ENCODE assay signal across 11 cellular contexts in the genomic region with DNA sequence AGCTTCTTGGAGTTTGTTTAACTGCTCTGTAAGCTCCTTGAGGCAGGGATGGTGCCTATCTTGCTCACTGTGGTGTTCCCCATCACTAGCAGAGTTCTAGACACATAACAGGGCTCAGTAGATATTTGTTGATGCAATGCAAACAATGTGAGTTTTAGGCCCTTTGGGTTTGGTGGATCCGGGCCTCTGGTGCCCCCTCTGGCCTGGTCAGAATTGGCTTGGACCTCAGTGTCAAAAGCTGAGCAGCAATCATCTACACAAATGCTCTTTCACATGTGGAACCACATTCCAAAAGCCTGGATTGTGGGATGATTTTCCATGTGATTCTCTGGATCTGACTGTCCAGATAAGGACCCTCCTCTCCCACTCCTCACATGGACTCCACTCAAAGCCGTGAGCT. TPM values are rescaled to one million over a fixed set of nuclear protein-coding genes. Genes with fewer than 3 reads are reported as not detected.
DNase-seq lines count a peak whose midpoint lies in the region; ATAC-seq and TF ChIP-seq lines count a peak whose summit lies in the region.
"Had no signal": no experiment of that assay in that cellular context is flagged by ENCODE, and none has a peak within 500 bp of the region (broad histone marks: within the 10 kb centered on the region; RNA-seq: fewer than 3 reads in every experiment).

No MANE protein-coding gene starts in this region.

- peaks cover 49% of the 10 kb centered on the region for H3K4me1 Mint-ChIP-seq in dendritic cell treated with granulocyte-macrophage colony-stimulating factor and Interleukin-4, amounts not matched to agents 40 ng/mL and 50 ng/mL, for 4 days (ENCODE audit: low read depth)

- no peaks in the 10 kb centered on the region for H3K4me1 ChIP-seq in Loucy (ENCODE audit: insufficient read depth, low read length, poor library complexity, severe bottlenecking)
- peaks cover 22% of the 10 kb centered on the region for H3K4me1 ChIP-seq in smooth muscle cell (ENCODE audit: low read depth)
- H3K4me1 ChIP-seq in ovary (ENCODE audit: insufficient read depth) = peaks cover 10% of the 10 kb centered on the region

- DNase-seq in DMS53 (lab: John Stamatoyannopoulos, UW) (peak; percentile 16), DMS53 treated with DMSO at 0.1 percent for 48 hours (lab: John Stamatoyannopoulos, UW; ENCODE audit: unreplicated experiment) (no peak), smooth muscle cell (lab: John Stamatoyannopoulos, UW; ENCODE audit: unreplicated experiment) (no peak), ovary (no peak), caudate nucleus (lab: John Stamatoyannopoulos, UW) (no peak)
- DNase-seq: foreskin melanocyte, NCI-H510A treated with DMSO at 0.1 percent for 48 hours, retina had no signal

- H3K27ac ChIP-seq in smooth muscle cell (ENCODE audit: low read depth) (peak overlapping the region; percentile 66), ovary (no peak overlapping the region), caudate nucleus (ENCODE audit: low read depth, low read length) (no peak overlapping the region)

- ATAC-seq in HG03442 (IDR thresholded peaks at IDR 0.05; ENCODE audit: unreplicated experiment) = no peak

- H3K36me3 ChIP-seq in Loucy (ENCODE audit: insufficient read depth, low read length) (no peaks in the 10 kb centered on the region), smooth muscle cell (ENCODE audit: low read depth) (no peaks in the 10 kb centered on the region), ovary (no peaks in the 10 kb centered on the region)

- 70% methylated on average over 2 of the region's 2 CpGs for WGBS in smooth muscle cell (ENCODE audit: low lambda C conversion rate)
- WGBS in ovary, 3 donors = 74 to 98% (median 92%) methylated on average over 2 of the region's 2 CpGs

- intact Hi-C loops in dendritic cell treated with granulocyte-macrophage colony-stimulating factor and Interleukin-4, amounts not matched to agents 40 ng/mL and 50 ng/mL, for 4 days (cut with micrococcal nuclease) = loop anchor here (5.0 kb wide), 1 partner anchor 53 kb away; the partner anchor contains the start of gene BCAR3
- intact Hi-C loops in ovary (cut with DNase I) = no loop called here

- TF ChIP-seq POLR2A in ovary (IDR thresholded peaks at IDR 0.05) = no peak

- H3K4me3 Mint-ChIP-seq in dendritic cell treated with granulocyte-macrophage colony-stimulating factor and Interleukin-4, amounts not matched to agents 40 ng/mL and 50 ng/mL, for 4 days = no peak overlapping the region

- H3K27ac Mint-ChIP-seq in dendritic cell treated with granulocyte-macrophage colony-stimulating factor and Interleukin-4, amounts not matched to agents 40 ng/mL and 50 ng/mL, for 4 days = peak overlapping the region; percentile 39

- H2AFZ ChIP-seq in Loucy (ENCODE audit: low read length) (no peak overlapping the region), smooth muscle cell (ENCODE audit: low read depth) (no peak overlapping the region)

- H3K79me2 ChIP-seq in Loucy (ENCODE audit: insufficient read depth, low read length) (no peaks in the 10 kb centered on the region), smooth muscle cell (ENCODE audit: low read depth) (no peaks in the 10 kb centered on the region)

- H3K27me3 Mint-ChIP-seq in dendritic cell treated with granulocyte-macrophage colony-stimulating factor and Interleukin-4, amounts not matched to agents 40 ng/mL and 50 ng/mL, for 4 days = peaks cover 2% of the 10 kb centered on the region

- H3K4me3 ChIP-seq in Loucy (ENCODE audit: low read length, poor library complexity, severe bottlenecking) = no peak overlapping the region
- H3K4me3 ChIP-seq in smooth muscle cell = no peak overlapping the region
- no peak overlapping the region for H3K4me3 ChIP-seq in ovary

- H3K27me3 ChIP-seq in Loucy (ENCODE audit: insufficient read depth, low read length, poor library complexity, severe bottlenecking) (no peaks in the 10 kb centered on the region), smooth muscle cell (ENCODE audit: low read depth) (no peaks in the 10 kb centered on the region), ovary (no peaks in the 10 kb centered on the region)

- H3K9me2 ChIP-seq in Loucy (replicated peaks; ENCODE audit: low read depth, low read length) = no peaks in the 10 kb centered on the region

- H3K36me3 Mint-ChIP-seq in dendritic cell treated with granulocyte-macrophage colony-stimulating factor and Interleukin-4, amounts not matched to agents 40 ng/mL and 50 ng/mL, for 4 days (ENCODE audit: low read depth) = no peaks in the 10 kb centered on the region

- H3K4me2 ChIP-seq in Loucy (ENCODE audit: low read depth, low read length, poor library complexity, severe bottlenecking) (no peak overlapping the region), smooth muscle cell (peak overlapping the region; percentile 61)

- TF ChIP-seq CTCF in Loucy (conservative IDR thresholded peaks at IDR 0.05; ENCODE audit: low read length) (peak; percentile 35), smooth muscle cell (IDR thresholded peaks at IDR 0.05; ENCODE audit: borderline replicate concordance, insufficient read depth, poor library complexity, severe bottlenecking) (peak; percentile 20), ovary (IDR thresholded peaks at IDR 0.05) (no peak)

- no peak overlapping the region for H3K9ac ChIP-seq in Loucy (ENCODE audit: low read depth, low read length, poor library complexity, severe bottlenecking)
- H3K9ac ChIP-seq in smooth muscle cell (ENCODE audit: low read depth) = no peak overlapping the region

- H3K9me3 Mint-ChIP-seq in dendritic cell treated with granulocyte-macrophage colony-stimulating factor and Interleukin-4, amounts not matched to agents 40 ng/mL and 50 ng/mL, for 4 days = no peaks in the 10 kb centered on the region

- no peaks in the 10 kb centered on the region for H3F3A ChIP-seq in Loucy (ENCODE audit: low read depth)
- peaks cover 5% of the 10 kb centered on the region for H3F3A ChIP-seq in smooth muscle cell (ENCODE audit: low read depth)

- no peak for TF ChIP-seq EP300 in ovary (IDR thresholded peaks at IDR 0.05)

- H4K20me1 ChIP-seq in Loucy (ENCODE audit: insufficient read depth, low read length, poor library complexity, severe bottlenecking) (no peaks in the 10 kb centered on the region), smooth muscle cell (ENCODE audit: low read depth) (no peaks in the 10 kb centered on the region)

- H3K9me3 ChIP-seq in Loucy (ENCODE audit: insufficient read depth, low read depth, low read length) = no peaks in the 10 kb centered on the region
- no peaks in the 10 kb centered on the region for H3K9me3 ChIP-seq in smooth muscle cell (replicated peaks; ENCODE audit: low read depth)
- no peaks in the 10 kb centered on the region for H3K9me3 ChIP-seq in ovary

RNA-seq across cellular contexts. Expression of gene BCAR3, which starts 53.4 kb away (rescaled TPM):
- 24.9 and 25.6 TPM in 2 replicates for total RNA-seq in smooth muscle cell
- polyA plus RNA-seq in smooth muscle cell = 21.4 and 26.7 TPM in 2 replicates
- total RNA-seq in ovary = 10 to 100 TPM; 13.8 to 30.8 (median 17.5) TPM
- polyA plus RNA-seq in ovary = 10 to 100 TPM; 14.7 to 23.0 TPM

Comparison
In these comparisons a context has a peak if more than half of its experiments do, and no peak if none do; other contexts are left out.
1. CTCF ChIP-seq: peak in Loucy (single experiment) and smooth muscle cell (single experiment); none in ovary (0 of 3).